ENCODE assay signal across 30 cellular contexts in the genomic region with DNA sequence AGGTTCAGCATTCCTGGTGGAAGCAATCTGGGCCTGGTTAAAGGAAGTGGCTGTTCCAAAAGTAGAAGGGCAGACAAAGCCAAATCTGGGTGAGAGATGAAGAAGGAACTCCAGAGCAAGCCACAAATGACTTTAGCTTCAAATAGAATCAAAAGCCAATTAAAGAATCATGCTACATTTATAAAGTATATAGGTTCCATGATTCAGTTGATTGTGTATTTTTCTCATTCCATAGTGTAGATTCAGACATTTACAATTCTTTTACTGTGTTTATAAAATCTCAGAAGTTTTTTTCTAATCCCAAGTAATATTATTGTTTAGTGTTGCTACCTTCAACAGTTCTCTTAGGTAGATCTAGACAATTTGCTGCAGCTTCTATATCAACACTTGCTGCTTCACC.
"Had no signal": no experiment of that assay in that cellular context is flagged by ENCODE, and none has a peak within 500 bp of the region (broad histone marks: within the 10 kb centered on the region; RNA-seq: fewer than 3 reads in every experiment).

No MANE protein-coding gene starts in this region.

- H3K4me3 ChIP-seq: ascending aorta, esophagus squamous epithelium, gastroesophageal sphincter, heart right ventricle had no signal

- H3K4me1 Mint-ChIP-seq: activated CD4-positive, alpha-beta memory T cell treated with anti-CD3 and anti-CD28 coated beads, Interleukin-2, amount 10 ng/mL, durations not matched to agents 7 days and 5 days; activated CD4-positive, alpha-beta T cell treated with anti-CD3 and anti-CD28 coated beads, Interleukin-2, amount 10 ng/mL, durations not matched to agents 7 days and 5 days; activated naive CD4-positive, alpha-beta T cell treated with anti-CD3 and anti-CD28 coated beads, Interleukin-2, amount 10 ng/mL, durations not matched to agents 7 days and 5 days; activated naive CD8-positive, alpha-beta T cell treated with anti-CD3 and anti-CD28 coated beads, Interleukin-2, amount 10 ng/mL, durations not matched to agents 7 days and 5 days had no signal

- H3K4me1 ChIP-seq: gastroesophageal sphincter, heart right ventricle had no signal

- H3K27ac Mint-ChIP-seq: activated CD4-positive, alpha-beta memory T cell treated with anti-CD3 and anti-CD28 coated beads, Interleukin-2, amount 10 ng/mL, durations not matched to agents 7 days and 5 days; activated CD4-positive, alpha-beta T cell treated with anti-CD3 and anti-CD28 coated beads, Interleukin-2, amount 10 ng/mL, durations not matched to agents 7 days and 5 days; activated naive CD4-positive, alpha-beta T cell treated with anti-CD3 and anti-CD28 coated beads, Interleukin-2, amount 10 ng/mL, durations not matched to agents 7 days and 5 days; activated naive CD4-positive, alpha-beta T cell treated with anti-CD3 and anti-CD28 coated beads, Interleukin-2, amount 50 U/mL, for 72 hours; activated naive CD8-positive, alpha-beta T cell treated with anti-CD3 and anti-CD28 coated beads, Interleukin-2, amount 10 ng/mL, durations not matched to agents 7 days and 5 days; activated T-cell treated with anti-CD3 and anti-CD28 coated beads, Interleukin-2, amount 50 U/mL, for 24 hours; activated T-cell treated with anti-CD3 and anti-CD28 coated beads, Interleukin-2, amount 50 U/mL, for 72 hours; effector memory CD8-positive, alpha-beta T cell had no signal

- H3K9me3 Mint-ChIP-seq: activated CD4-positive, alpha-beta memory T cell treated with anti-CD3 and anti-CD28 coated beads, Interleukin-2, amount 10 ng/mL, durations not matched to agents 7 days and 5 days; activated CD4-positive, alpha-beta T cell treated with anti-CD3 and anti-CD28 coated beads, Interleukin-2, amount 10 ng/mL, durations not matched to agents 7 days and 5 days; activated naive CD4-positive, alpha-beta T cell treated with anti-CD3 and anti-CD28 coated beads, Interleukin-2, amount 10 ng/mL, durations not matched to agents 7 days and 5 days; activated naive CD4-positive, alpha-beta T cell treated with anti-CD3 and anti-CD28 coated beads, Interleukin-2, amount 50 U/mL, for 72 hours; activated naive CD8-positive, alpha-beta T cell treated with anti-CD3 and anti-CD28 coated beads, Interleukin-2, amount 10 ng/mL, durations not matched to agents 7 days and 5 days; activated T-cell treated with anti-CD3 and anti-CD28 coated beads, Interleukin-2, amount 50 U/mL, for 24 hours had no signal

- DNase-seq: activated CD4-positive, alpha-beta memory T cell treated with anti-CD3 and anti-CD28 coated beads, Interleukin-2, amount 10 ng/mL, durations not matched to agents 7 days and 5 days; activated CD4-positive, alpha-beta T cell treated with anti-CD3 and anti-CD28 coated beads for 4 hours; activated CD4-positive, alpha-beta T cell treated with anti-CD3 and anti-CD28 coated beads, Interleukin-2, amount 10 ng/mL, durations not matched to agents 7 days and 5 days; activated CD4-positive, alpha-beta T cell treated with anti-CD3 and anti-CD28 coated beads, Interleukin-2, amount 50 U/mL, for 4 hours; activated CD4-positive, CD25-positive, alpha-beta regulatory T cell; activated CD4-positive, CD25-positive, alpha-beta regulatory T cell treated with anti-CD3 and anti-CD28 coated beads, Interleukin-2, amount 50 U/mL, for 72 hours; activated CD8-positive, alpha-beta memory T cell treated with anti-CD3 and anti-CD28 coated beads, Interleukin-2, amount 50 U/mL, for 48 hours; activated gamma-delta T cell; activated naive CD4-positive, alpha-beta T cell; activated naive CD4-positive, alpha-beta T cell treated with anti-CD3 and anti-CD28 coated beads, Interleukin-2, amount 10 ng/mL, durations not matched to agents 7 days and 5 days; activated naive CD8-positive, alpha-beta T cell treated with anti-CD3 and anti-CD28 coated beads, Interleukin-2, amount 10 ng/mL, durations not matched to agents 7 days and 5 days; activated T-cell treated with anti-CD3 and anti-CD28 coated beads for 4 hours; activated T-cell treated with anti-CD3 and anti-CD28 coated beads, Interleukin-2, amount 50 U/mL, for 24 hours; activated T-cell treated with anti-CD3 and anti-CD28 coated beads, Interleukin-2, amount 50 U/mL, for 72 hours; caudate nucleus; cortex of kidney; dermis blood vessel endothelial cell; effector CD4-positive, alpha-beta T cell; effector memory CD8-positive, alpha-beta T cell; esophagus squamous epithelium; foreskin melanocyte; heart right ventricle; T-helper 2 cell had no signal

- H3K9me3 ChIP-seq: ascending aorta, esophagus squamous epithelium had no signal

- ATAC-seq: activated naive CD4-positive, alpha-beta T cell treated with anti-CD3 and anti-CD28 coated beads, Interleukin-2, amount 50 U/mL, for 72 hours; activated T-cell treated with anti-CD3 and anti-CD28 coated beads, Interleukin-2, amount 50 U/mL, for 72 hours; effector memory CD8-positive, alpha-beta T cell; gastroesophageal sphincter; heart right ventricle had no signal

- FAIRE-seq: colon, endometrium, endothelial cell of umbilical vein had no signal

- H3K36me3 ChIP-seq: ascending aorta, esophagus squamous epithelium, gastroesophageal sphincter, heart right ventricle had no signal

- H3K27me3 Mint-ChIP-seq: activated CD4-positive, alpha-beta memory T cell treated with anti-CD3 and anti-CD28 coated beads, Interleukin-2, amount 10 ng/mL, durations not matched to agents 7 days and 5 days; activated naive CD4-positive, alpha-beta T cell treated with anti-CD3 and anti-CD28 coated beads, Interleukin-2, amount 10 ng/mL, durations not matched to agents 7 days and 5 days; activated naive CD8-positive, alpha-beta T cell treated with anti-CD3 and anti-CD28 coated beads, Interleukin-2, amount 10 ng/mL, durations not matched to agents 7 days and 5 days; activated T-cell treated with anti-CD3 and anti-CD28 coated beads, Interleukin-2, amount 50 U/mL, for 24 hours; effector memory CD8-positive, alpha-beta T cell had no signal

- H3K36me3 Mint-ChIP-seq: activated naive CD4-positive, alpha-beta T cell treated with anti-CD3 and anti-CD28 coated beads, Interleukin-2, amount 10 ng/mL, durations not matched to agents 7 days and 5 days; activated naive CD4-positive, alpha-beta T cell treated with anti-CD3 and anti-CD28 coated beads, Interleukin-2, amount 50 U/mL, for 72 hours; activated naive CD8-positive, alpha-beta T cell treated with anti-CD3 and anti-CD28 coated beads, Interleukin-2, amount 10 ng/mL, durations not matched to agents 7 days and 5 days had no signal

- H3K27ac ChIP-seq: ascending aorta, epithelial cell of prostate, esophagus squamous epithelium, gastroesophageal sphincter, heart right ventricle had no signal

- H3K4me3 Mint-ChIP-seq: activated CD4-positive, alpha-beta memory T cell treated with anti-CD3 and anti-CD28 coated beads, Interleukin-2, amount 10 ng/mL, durations not matched to agents 7 days and 5 days; activated CD4-positive, alpha-beta T cell treated with anti-CD3 and anti-CD28 coated beads, Interleukin-2, amount 10 ng/mL, durations not matched to agents 7 days and 5 days; activated naive CD4-positive, alpha-beta T cell treated with anti-CD3 and anti-CD28 coated beads, Interleukin-2, amount 10 ng/mL, durations not matched to agents 7 days and 5 days; activated naive CD8-positive, alpha-beta T cell treated with anti-CD3 and anti-CD28 coated beads, Interleukin-2, amount 10 ng/mL, durations not matched to agents 7 days and 5 days; activated T-cell treated with anti-CD3 and anti-CD28 coated beads, Interleukin-2, amount 50 U/mL, for 24 hours; activated T-cell treated with anti-CD3 and anti-CD28 coated beads, Interleukin-2, amount 50 U/mL, for 72 hours; effector memory CD8-positive, alpha-beta T cell had no signal

- H3K27me3 ChIP-seq: ascending aorta, esophagus squamous epithelium, gastroesophageal sphincter, heart right ventricle had no signal
